ENCODE assay signal across 8 cellular contexts in genomic region chr9:33165263-33166151, GRCh38. TPM values are rescaled to one million over a fixed set of nuclear protein-coding genes. Genes with fewer than 3 reads are reported as not detected.
DNase-seq lines count a peak whose midpoint lies in the region; ATAC-seq and TF ChIP-seq lines count a peak whose summit lies in the region.

No MANE protein-coding gene starts in this region.

- RAD21 ChIA-PET in HCT116 (lab: Charles Lee; ENCODE audit: low non-redundant PET in 1 of 2, low total read pairs in 2 of 2, uncharacterized antibody in 2 of 2, unreplicated experiment in 2 of 2), result no interaction called here

- no peak for TF ChIP-seq POLR2A in HCT116 (IDR thresholded peaks at IDR 0.05; ENCODE audit: borderline replicate concordance, extremely low read depth, insufficient read depth, insufficient read length)
- TF ChIP-seq POLR2A in breast epithelium (IDR thresholded peaks at IDR 0.05), result no peak

- no peaks in the 10 kb centered on the region for H3K36me3 ChIP-seq in HCT116 (ENCODE audit: control insufficient read depth in 1 of 2, insufficient read depth in 2 of 2, low read length in 2 of 2)
- H3K36me3 ChIP-seq in breast epithelium, result no peaks in the 10 kb centered on the region
- H3K36me3 ChIP-seq in left lung, result no peaks in the 10 kb centered on the region

- POLR2A ChIA-PET in HCT116 (lab: Charles Lee), result no interaction called here

- no peak overlapping the region for H2AFZ ChIP-seq in HCT116 (ENCODE audit: low read depth, low read length, poor library complexity, severe bottlenecking)

- no peak for ATAC-seq in HCT116
- ATAC-seq in left lung, result peak; percentile 1

- H3K27ac ChIP-seq in HCT116 (ENCODE audit: low read depth, low read length) (0 out of 2 replicates have a peak overlapping the region, but pooled peaks have one; percentile 70), breast epithelium (peak overlapping the region; percentile 98 to 99), left lung (peak overlapping the region; percentile 98 to 99), temporal lobe (ENCODE audit: low read depth, low read length) (peak overlapping the region; percentile 67)

- no peaks in the 10 kb centered on the region for H4K20me1 ChIP-seq in HCT116 (ENCODE audit: insufficient read depth)

- intact Hi-C loops in HCT116 (cut with micrococcal nuclease) (no loop called here), breast epithelium (cut with DNase I; ENCODE audit: low total_unique reads) (loop anchor here (5.0 kb wide), 1 partner anchor 83 kb away; no protein-coding TSS in a partner anchor), left lung (cut with DNase I) (no loop called here)

- H3K4me3 ChIP-seq in HCT116 (replicated peaks in 1 of 2; ENCODE audit: low read depth in 1 of 2, low read length in 2 of 2) (peak overlapping the region; percentile 72 to 78), breast epithelium (peak overlapping the region; percentile 89 to 91 (median 90)), left lung (peak overlapping the region; percentile 73 to 96)

- peak overlapping the region; percentile 77 for H3K9ac ChIP-seq in HCT116 (ENCODE audit: low read length)

- CTCF ChIA-PET in HCT116 (lab: Charles Lee), result no interaction called here

- H3K9me2 ChIP-seq in HCT116 (ENCODE audit: insufficient read depth), result no peaks in the 10 kb centered on the region

- H3K4me1 ChIP-seq in HCT116 (ENCODE audit: control insufficient read depth in 1 of 2, insufficient read depth in 2 of 2, low read length in 2 of 2), result peaks cover 43 to 71% of the 10 kb centered on the region in 2 experiments
- peaks cover 18 to 41% of the 10 kb centered on the region in 2 donors for H3K4me1 ChIP-seq in breast epithelium
- peaks cover 45 to 76% of the 10 kb centered on the region in 2 donors for H3K4me1 ChIP-seq in left lung

- no peaks in the 10 kb centered on the region for H3K9me3 ChIP-seq in HCT116 (ENCODE audit: control insufficient read depth in 1 of 2, insufficient read depth in 1 of 2, low read depth in 1 of 2, low read length in 2 of 2)
- no peaks in the 10 kb centered on the region for H3K9me3 ChIP-seq in breast epithelium
- no peaks in the 10 kb centered on the region for H3K9me3 ChIP-seq in left lung

- no peak for TF ChIP-seq RAD21 in HCT116 (IDR thresholded peaks at IDR 0.05; ENCODE audit: low read depth)

- H3K27me3 ChIP-seq in HCT116 (ENCODE audit: insufficient read depth, low read length) (no peaks in the 10 kb centered on the region), breast epithelium (no peaks in the 10 kb centered on the region), left lung (no peaks in the 10 kb centered on the region)

- DNase-seq in NK-92 treated with Interleukin-12 subunit alpha and Interleukin-12 subunit beta, amount 100 ng/mL, for 24 hours (lab: John Stamatoyannopoulos, UW), result peak; percentile 57
- DNase-seq in NK-92 (lab: John Stamatoyannopoulos, UW; ENCODE audit: unreplicated experiment), result no peak
- no peak for DNase-seq in HCT116 (ENCODE audit: low read depth, low spot score)
- peak; percentile 8 for DNase-seq in OCI-M2 (lab: John Stamatoyannopoulos, UW; ENCODE audit: unreplicated experiment)
- DNase-seq in breast epithelium (ENCODE audit: low spot score in 2 of 2), result peak in 1 of 2 donors; percentile 58
- DNase-seq in left lung, result peak in 1 of 2 donors; percentile 53
- no peak for DNase-seq in iPS-NIHi7 (ENCODE audit: extremely low spot score)

- H3K4me2 ChIP-seq in HCT116 (ENCODE audit: low read length), result peak overlapping the region; percentile 97

- no peak for TF ChIP-seq CTCF in HCT116 (IDR thresholded peaks at IDR 0.05 in 2 of 3, conservative IDR thresholded peaks at IDR 0.05 in 1 of 3; ENCODE audit: borderline replicate concordance in 1 of 3, insufficient read depth in 1 of 3, low read depth in 2 of 3, low read length in 2 of 3)
- peak in 1 of 3 donors; percentile 8 for TF ChIP-seq CTCF in breast epithelium (IDR thresholded peaks at IDR 0.05)
- no peak for TF ChIP-seq CTCF in left lung (IDR thresholded peaks at IDR 0.05)

- peaks cover 46% of the 10 kb centered on the region for H3K79me2 ChIP-seq in HCT116 (ENCODE audit: insufficient read depth, low read length)

- TSS peak; percentile 40 for BruUV-seq in HCT116 (replicated peaks; lab: Mats Ljungman, UMichigan)

TF ChIP-seq in HCT116, 20 proteins besides CTCF, POLR2A, EP300 and RAD21:
- TF ChIP-seq POLR2AphosphoS5 (IDR thresholded peaks at IDR 0.05; ENCODE audit: low read depth, low read length) (0 out of 2 replicates have a peak, but pooled peaks have one; percentile 16), YY1 (IDR thresholded peaks at IDR 0.05; ENCODE audit: extremely low read depth, insufficient replicate concordance, low read depth, low read length) (no peak)
TF ChIP-seq in HCT116: peak in this region for 1.

RNA-seq across cellular contexts. Expression of gene B4GALT1, which starts 1.6 kb away (rescaled TPM):
- total RNA-seq in HCT116 (2021; ENCODE audit: unreplicated experiment), result 31.4 TPM
- polyA plus RNA-seq in HCT116 (2012), result 20.3 and 21.6 TPM in 2 replicates
- total RNA-seq in breast epithelium, result 10 to 100 TPM; 60.8 to 81.8 (median 66.2) TPM
- 100 to 1,000 TPM in 1 of 2 donors, 10 to 100 TPM in 1; 83.6 to 107 TPM for total RNA-seq in left lung
- 2.2 TPM for total RNA-seq in temporal lobe

Comparison
In these comparisons a context has a peak if more than half of its experiments do, and no peak if none do; other contexts are left out.
1. DNase-seq: peak in NK-92 treated with Interleukin-12 subunit alpha and Interleukin-12 subunit beta, amount 100 ng/mL, for 24 hours (single experiment) and OCI-M2 (single experiment); none in NK-92 (single experiment), HCT116 (single experiment) and iPS-NIHi7 (single experiment).
2. RNA of gene B4GALT1, which starts 1.6 kb away (total RNA-seq): 83.6 to 107 TPM in left lung, 60.8 to 81.8 TPM in breast epithelium and 31.4 TPM in HCT116 (single experiment); 2.2 TPM in temporal lobe (single experiment); every median in the first group is over 10 times any median in the second.
3. Peak in every context shown above with its lines, with median percentiles within 50 percentile points of each other: H3K27ac ChIP-seq and H3K4me3 ChIP-seq.